Comparison of ENCODE assay signal across 17 cellular contexts in the genomic region with DNA sequence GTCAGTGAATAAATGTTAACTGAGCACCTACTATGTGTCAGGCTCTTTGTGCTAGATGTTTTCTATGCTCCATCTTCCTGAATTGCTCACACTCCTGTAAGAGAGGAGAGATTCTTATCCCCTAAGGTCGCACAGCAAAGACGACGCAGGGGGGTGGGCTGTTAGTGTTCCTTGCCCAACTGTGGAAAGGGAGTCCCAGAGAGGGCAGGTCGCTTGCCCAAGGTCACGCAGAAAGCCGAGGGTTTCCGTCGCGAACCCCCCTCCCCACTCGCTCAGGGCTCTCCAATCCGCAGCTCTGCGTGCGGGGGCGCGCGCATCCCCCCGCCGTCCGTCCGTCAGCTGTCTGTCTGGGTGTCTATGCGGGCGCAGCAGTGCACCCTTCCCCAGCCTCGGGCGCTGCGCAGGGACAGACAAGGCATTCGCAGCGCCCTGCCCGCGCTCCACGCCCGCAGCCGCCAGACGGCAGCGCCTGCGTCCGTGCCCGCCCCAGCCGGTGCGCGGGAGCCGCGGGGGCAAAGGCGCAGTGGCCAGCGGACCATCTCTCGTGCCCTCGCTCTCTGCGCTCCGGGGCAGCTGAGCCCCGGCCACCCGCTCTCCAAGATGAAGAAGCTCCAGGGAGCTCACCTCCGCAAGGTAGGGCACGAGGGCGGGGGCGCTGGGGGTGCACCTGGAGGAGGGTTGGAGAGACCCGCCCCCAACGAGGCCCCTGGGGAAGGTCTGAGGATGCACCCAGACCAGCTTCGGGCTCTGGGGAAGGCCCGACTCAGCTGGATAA. TPM values are rescaled to one million over a fixed set of nuclear protein-coding genes. Genes with fewer than 3 reads are reported as not detected.
DNase-seq lines count a peak whose midpoint lies in the region; ATAC-seq and TF ChIP-seq lines count a peak whose summit lies in the region.
"Had no signal": no experiment of that assay in that cellular context is flagged by ENCODE, and none has a peak within 500 bp of the region (broad histone marks: within the 10 kb centered on the region; RNA-seq: fewer than 3 reads in every experiment).

A gene (plus strand): TSS at position 335 of the 775 bp plus-strand sequence. CDS start 266 bp downstream, at position 601.

- peaks cover 24% of the 10 kb centered on the region for H3K4me1 Mint-ChIP-seq in WTC11

- intact Hi-C loops in psoas muscle (cut with DNase I), result no loop called here

- H3K4me3 ChIP-seq in H7 (ENCODE audit: insufficient read depth, low read depth, low read length), result peak within 1 kb of the TSS; percentile 36
- H3K4me3 ChIP-seq in iPS-11a (ENCODE audit: low read depth, low read length), result peak within 1 kb of the TSS; percentile 14
- peak within 1 kb of the TSS; percentile 45 for H3K4me3 ChIP-seq in psoas muscle
- H3K4me3 ChIP-seq: left lung had no signal

- DNase-seq in H7 (peak; percentile 85), WTC11 (ENCODE audit: low spot score) (no peak), psoas muscle (no peak), NCI-H1436 treated with DMSO at 0.1 percent for 48 hours (lab: John Stamatoyannopoulos, UW) (no peak), SW480 (ENCODE audit: low spot score) (no peak)
- DNase-seq: activated gamma-delta T cell treated with Interleukin-2 at 50 U/mL for 16 hours, NCI-H2029 treated with DMSO at 0.1 percent for 48 hours had no signal

- WGBS in psoas muscle, 3 donors, result 7 to 10% (median 7%) methylated on average over 48 to 58 of the region's 58 CpGs

- TF ChIP-seq CTCF in WTC11 (IDR thresholded peaks at IDR 0.05), result no peak
- no peak for TF ChIP-seq CTCF in psoas muscle (IDR thresholded peaks at IDR 0.05)

- CTCF ChIA-PET in WTC11 (lab: Charles Lee), result interaction anchor here (0.9 to 2.2 kb wide), 5 partner anchors 14 to 67 kb away, joined by 3 to 19 read pairs (median 6); a partner anchor contains a TSS

- H3K27me3 ChIP-seq in H7 (ENCODE audit: control insufficient read depth, insufficient read depth, low read length), result peaks cover 55% of the 10 kb centered on the region
- peaks cover 0 to 7% (median 0%) of the 10 kb centered on the region in 3 donors for H3K27me3 ChIP-seq in psoas muscle (ENCODE audit: insufficient read depth in 3 of 3, low read length in 2 of 3)

- no peak within 1 kb of the TSS for H3K27ac Mint-ChIP-seq in WTC11
- H3K27ac Mint-ChIP-seq: natural killer cell treated with Interleukin-12 subunit alpha and Interleukin-12 subunit beta and Interleukin-15 and Interleukin-18, amount 100 ng/mL, for 72 hours; stimulated activated naive CD8-positive, alpha-beta T cell treated with anti-CD3 and anti-CD28 coated beads, Interleukin-15, Interleukin-2, amounts not matched to agents 100 ng/mL and 50 ng/mL, for 24 hours had no signal

- H3K36me3 ChIP-seq in H7 (replicated peaks; ENCODE audit: control insufficient read depth, insufficient read depth, low read length), result no peaks in the 10 kb centered on the region
- no peaks in the 10 kb centered on the region for H3K36me3 ChIP-seq in psoas muscle (ENCODE audit: insufficient read depth in 1 of 2, low read depth in 1 of 2)
- H3K36me3 ChIP-seq: breast epithelium, left lung had no signal

- peak within 1 kb of the TSS; percentile 55 for H3K4me3 Mint-ChIP-seq in WTC11
- H3K4me3 Mint-ChIP-seq: natural killer cell treated with Interleukin-12 subunit alpha and Interleukin-12 subunit beta and Interleukin-15 and Interleukin-18, amount 100 ng/mL, for 72 hours; stimulated activated naive CD8-positive, alpha-beta T cell treated with anti-CD3 and anti-CD28 coated beads, Interleukin-15, Interleukin-2, amounts not matched to agents 100 ng/mL and 50 ng/mL, for 24 hours had no signal

- peak; percentile 49 for ATAC-seq in WTC11
- ATAC-seq in psoas muscle, result peak in 3 of 4 donors; percentile 40 to 56 (median 45)
- no peak for ATAC-seq in GM18870 (IDR thresholded peaks at IDR 0.05; ENCODE audit: unreplicated experiment)
- ATAC-seq in GM21515 (IDR thresholded peaks at IDR 0.05; ENCODE audit: unreplicated experiment), result no peak
- ATAC-seq: left lung, sciatic nerve had no signal

- no peaks in the 10 kb centered on the region for H3K36me3 Mint-ChIP-seq in WTC11
- H3K36me3 Mint-ChIP-seq: natural killer cell treated with Interleukin-12 subunit alpha and Interleukin-12 subunit beta and Interleukin-15 and Interleukin-18, amount 100 ng/mL, for 72 hours had no signal

- no peaks in the 10 kb centered on the region for H3K9me3 ChIP-seq in psoas muscle
- H3K9me3 ChIP-seq: breast epithelium, left lung had no signal

- H3K4me1 ChIP-seq in psoas muscle, result peaks cover 14% of the 10 kb centered on the region
- H3K4me1 ChIP-seq: breast epithelium had no signal

- peaks cover 81% of the 10 kb centered on the region for H3K27me3 Mint-ChIP-seq in WTC11 (ENCODE audit: low read depth)

- POLR2A ChIA-PET in WTC11 (lab: Charles Lee), result interaction anchor here (0.6 to 1.1 kb wide), 2 partner anchors 31 to 33 kb away, joined by 3 read pairs; no protein-coding TSS in a partner anchor

- H3K9me3 Mint-ChIP-seq in WTC11, result no peaks in the 10 kb centered on the region
- H3K9me3 Mint-ChIP-seq: natural killer cell treated with Interleukin-12 subunit alpha and Interleukin-12 subunit beta and Interleukin-15 and Interleukin-18, amount 100 ng/mL, for 72 hours; stimulated activated naive CD8-positive, alpha-beta T cell treated with anti-CD3 and anti-CD28 coated beads, Interleukin-15, Interleukin-2, amounts not matched to agents 100 ng/mL and 50 ng/mL, for 24 hours had no signal

- H3K27ac ChIP-seq in psoas muscle, result no peak within 1 kb of the TSS
- H3K27ac ChIP-seq: breast epithelium, left lung, VCaP had no signal

TF ChIP-seq in WTC11, 78 proteins besides CTCF, POLR2A, EP300 and RAD21:
- TF ChIP-seq, protein P1, sequence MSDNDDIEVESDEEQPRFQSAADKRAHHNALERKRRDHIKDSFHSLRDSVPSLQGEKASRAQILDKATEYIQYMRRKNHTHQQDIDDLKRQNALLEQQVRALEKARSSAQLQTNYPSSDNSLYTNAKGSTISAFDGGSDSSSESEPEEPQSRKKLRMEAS (CRISPR knock-in tag; IDR thresholded peaks at IDR 0.05), result 0 out of 2 replicates have a peak, but pooled peaks have one; percentile 21
- TF ChIP-seq KAT7 (CRISPR knock-in tag; IDR thresholded peaks at IDR 0.05; ENCODE audit: borderline replicate concordance) (0 out of 2 replicates have a peak, but pooled peaks have one; percentile 43), TP53 (CRISPR knock-in tag; IDR thresholded peaks at IDR 0.05) (peak; percentile 73; the same call in 1 of the 2 replicates), GABPB1 (CRISPR knock-in tag; IDR thresholded peaks at IDR 0.05) (no peak), ESRRA (CRISPR knock-in tag; IDR thresholded peaks at IDR 0.05; ENCODE audit: borderline replicate concordance) (0 out of 2 replicates have a peak, but pooled peaks have one; percentile 54), FOXP1 (CRISPR knock-in tag; IDR thresholded peaks at IDR 0.05; ENCODE audit: borderline replicate concordance) (0 out of 2 replicates have a peak, but pooled peaks have one; percentile 18)
- TF ChIP-seq, protein P2, sequence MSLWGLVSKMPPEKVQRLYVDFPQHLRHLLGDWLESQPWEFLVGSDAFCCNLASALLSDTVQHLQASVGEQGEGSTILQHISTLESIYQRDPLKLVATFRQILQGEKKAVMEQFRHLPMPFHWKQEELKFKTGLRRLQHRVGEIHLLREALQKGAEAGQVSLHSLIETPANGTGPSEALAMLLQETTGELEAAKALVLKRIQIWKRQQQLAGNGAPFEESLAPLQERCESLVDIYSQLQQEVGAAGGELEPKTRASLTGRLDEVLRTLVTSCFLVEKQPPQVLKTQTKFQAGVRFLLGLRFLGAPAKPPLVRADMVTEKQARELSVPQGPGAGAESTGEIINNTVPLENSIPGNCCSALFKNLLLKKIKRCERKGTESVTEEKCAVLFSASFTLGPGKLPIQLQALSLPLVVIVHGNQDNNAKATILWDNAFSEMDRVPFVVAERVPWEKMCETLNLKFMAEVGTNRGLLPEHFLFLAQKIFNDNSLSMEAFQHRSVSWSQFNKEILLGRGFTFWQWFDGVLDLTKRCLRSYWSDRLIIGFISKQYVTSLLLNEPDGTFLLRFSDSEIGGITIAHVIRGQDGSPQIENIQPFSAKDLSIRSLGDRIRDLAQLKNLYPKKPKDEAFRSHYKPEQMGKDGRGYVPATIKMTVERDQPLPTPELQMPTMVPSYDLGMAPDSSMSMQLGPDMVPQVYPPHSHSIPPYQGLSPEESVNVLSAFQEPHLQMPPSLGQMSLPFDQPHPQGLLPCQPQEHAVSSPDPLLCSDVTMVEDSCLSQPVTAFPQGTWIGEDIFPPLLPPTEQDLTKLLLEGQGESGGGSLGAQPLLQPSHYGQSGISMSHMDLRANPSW (CRISPR knock-in tag; conservative IDR thresholded peaks at IDR 0.05; ENCODE audit: low read depth), result 0 out of 2 replicates have a peak, but pooled peaks have one; percentile 28
- TF ChIP-seq, protein P3, sequence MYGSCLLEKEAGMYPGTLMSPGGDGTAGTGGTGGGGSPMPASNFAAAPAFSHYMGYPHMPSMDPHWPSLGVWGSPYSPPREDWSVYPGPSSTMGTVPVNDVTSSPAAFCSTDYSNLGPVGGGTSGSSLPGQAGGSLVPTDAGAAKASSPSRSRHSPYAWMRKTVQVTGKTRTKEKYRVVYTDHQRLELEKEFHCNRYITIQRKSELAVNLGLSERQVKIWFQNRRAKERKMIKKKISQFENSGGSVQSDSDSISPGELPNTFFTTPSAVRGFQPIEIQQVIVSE (CRISPR knock-in tag; IDR thresholded peaks at IDR 0.05; ENCODE audit: borderline replicate concordance), result no peak

RNA-seq across cellular contexts. Expression of the gene that starts here (rescaled TPM):
- total RNA-seq in H7 (2014; rRNA removed; shearing (Covaris generic)), result not detected in 2 replicates
- 0.04 TPM in 1 of 3 replicates, not detected in the others for total RNA-seq in WTC11 (2021)
- not detected for total RNA-seq in psoas muscle
- not detected for polyA plus RNA-seq in psoas muscle
- total RNA-seq: activated CD8-positive, alpha-beta memory T cell treated with anti-CD3 and anti-CD28 coated beads for 36 hours; left lung; natural killer cell treated with Interleukin-12 subunit alpha and Interleukin-12 subunit beta and Interleukin-15 and Interleukin-18, amount 100 ng/mL, for 72 hours; sciatic nerve had no signal

Comparison
In these comparisons a context has a peak if more than half of its experiments do, and no peak if none do; other contexts are left out.
1. Peak in DNase-seq and H3K4me3 ChIP-seq in H7; RNA of the gene not detected or under 1 TPM.
2. Peak in ATAC-seq in WTC11; RNA of the gene not detected or under 1 TPM.
3. Peak in ATAC-seq and H3K4me3 ChIP-seq in psoas muscle; RNA of the gene not detected or under 1 TPM.